In the genomic region with DNA sequence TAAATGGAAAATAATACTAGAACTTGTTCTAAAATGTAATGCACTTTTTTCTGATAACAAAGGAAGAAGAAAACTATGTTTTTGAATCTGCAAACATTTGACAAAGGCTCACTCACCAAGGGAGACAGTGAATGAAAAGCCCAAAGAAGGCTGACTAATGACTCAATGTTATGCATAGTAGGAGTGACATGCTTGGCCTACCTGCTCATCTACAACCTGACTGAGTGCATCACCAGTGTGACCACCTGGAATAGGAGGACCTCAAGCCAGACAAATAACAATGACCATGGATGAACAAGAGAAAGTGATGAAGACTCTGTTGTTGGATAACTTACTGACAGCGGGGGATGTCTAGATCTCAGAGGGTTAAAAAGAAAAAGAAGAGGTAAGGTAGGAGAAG, we compare ENCODE assay signal across 26 cellular contexts.
"Had no signal": no experiment of that assay in that cellular context is flagged by ENCODE, and none has a peak within 500 bp of the region (broad histone marks: within the 10 kb centered on the region; RNA-seq: fewer than 3 reads in every experiment).

No MANE protein-coding gene starts in this region.

- H3K4me2 ChIP-seq: KMS-11 had no signal

- H3K36me3 Mint-ChIP-seq: activated naive CD8-positive, alpha-beta T cell had no signal

- H3K27ac ChIP-seq: KMS-11, Peyer's patch had no signal

- H3K4me1 ChIP-seq: Peyer's patch had no signal

- DNase-seq: activated CD4-positive, alpha-beta memory T cell treated with anti-CD3 and anti-CD28 coated beads, Interleukin-2, amount 10 ng/mL, durations not matched to agents 7 days and 5 days; activated CD4-positive, alpha-beta T cell treated with anti-CD3 and anti-CD28 coated beads, Interleukin-2, amount 10 ng/mL, durations not matched to agents 7 days and 5 days; activated CD4-positive, CD25-positive, alpha-beta regulatory T cell; activated gamma-delta T cell; activated naive CD4-positive, alpha-beta T cell treated with anti-CD3 and anti-CD28 coated beads for 36 hours; activated T-cell treated with anti-CD3 and anti-CD28 coated beads for 4 hours; activated T-cell treated with anti-CD3 and anti-CD28 coated beads, Interleukin-2, amount 50 U/mL, for 48 hours; MG63; MV-4-11; NCI-H1092 treated with DMSO at 0.1 percent for 48 hours; NCI-H1417 treated with DMSO at 0.1 percent for 48 hours; NCI-H1694; NCI-H2029; NCI-H2107; NCI-H2171 treated with DMSO at 0.1 percent for 48 hours; NCI-H226; NCI-H526; OCI-M1; Peyer's patch; SHP77 treated with DMSO at 0.1 percent for 48 hours; T-helper 17 cell; T-helper 9 cell had no signal

- H3K27ac Mint-ChIP-seq: activated CD4-positive, alpha-beta memory T cell treated with anti-CD3 and anti-CD28 coated beads, Interleukin-2, amount 10 ng/mL, durations not matched to agents 7 days and 5 days; activated CD4-positive, alpha-beta T cell treated with anti-CD3 and anti-CD28 coated beads, Interleukin-2, amount 10 ng/mL, durations not matched to agents 7 days and 5 days; activated naive CD4-positive, alpha-beta T cell treated with anti-CD3 and anti-CD28 coated beads for 36 hours; activated naive CD8-positive, alpha-beta T cell; activated T-helper 17 cell treated with anti-CD3 and anti-CD28 coated beads, Interleukin-2, amount 50 U/mL, for 72 hours; T-helper 17 cell had no signal

- H3K4me3 ChIP-seq: MG63, Peyer's patch had no signal

- H3K9ac ChIP-seq: KMS-11 had no signal

- ATAC-seq: activated T-helper 17 cell treated with anti-CD3 and anti-CD28 coated beads, Interleukin-2, amount 50 U/mL, for 72 hours; T-helper 17 cell had no signal

- H3K27me3 Mint-ChIP-seq: activated T-helper 17 cell treated with anti-CD3 and anti-CD28 coated beads, Interleukin-2, amount 50 U/mL, for 72 hours; T-helper 17 cell had no signal

- H3K9me3 Mint-ChIP-seq: activated CD4-positive, alpha-beta memory T cell treated with anti-CD3 and anti-CD28 coated beads, Interleukin-2, amount 10 ng/mL, durations not matched to agents 7 days and 5 days; activated CD4-positive, alpha-beta T cell treated with anti-CD3 and anti-CD28 coated beads, Interleukin-2, amount 10 ng/mL, durations not matched to agents 7 days and 5 days; activated naive CD4-positive, alpha-beta T cell treated with anti-CD3 and anti-CD28 coated beads for 36 hours; activated T-helper 17 cell treated with anti-CD3 and anti-CD28 coated beads, Interleukin-2, amount 50 U/mL, for 72 hours; central memory CD8-positive, alpha-beta T cell had no signal

- H3K27me3 ChIP-seq: MG63, Peyer's patch had no signal

- H3K4me3 Mint-ChIP-seq: activated CD4-positive, alpha-beta memory T cell treated with anti-CD3 and anti-CD28 coated beads, Interleukin-2, amount 10 ng/mL, durations not matched to agents 7 days and 5 days; activated CD4-positive, alpha-beta T cell treated with anti-CD3 and anti-CD28 coated beads, Interleukin-2, amount 10 ng/mL, durations not matched to agents 7 days and 5 days; activated naive CD4-positive, alpha-beta T cell treated with anti-CD3 and anti-CD28 coated beads for 36 hours; activated naive CD8-positive, alpha-beta T cell; activated T-helper 17 cell treated with anti-CD3 and anti-CD28 coated beads, Interleukin-2, amount 50 U/mL, for 72 hours; central memory CD8-positive, alpha-beta T cell; T-helper 17 cell had no signal

- H3K36me3 ChIP-seq: MG63, Peyer's patch had no signal

- H3K4me1 Mint-ChIP-seq: activated CD4-positive, alpha-beta memory T cell treated with anti-CD3 and anti-CD28 coated beads, Interleukin-2, amount 10 ng/mL, durations not matched to agents 7 days and 5 days; activated CD4-positive, alpha-beta T cell treated with anti-CD3 and anti-CD28 coated beads, Interleukin-2, amount 10 ng/mL, durations not matched to agents 7 days and 5 days; activated T-helper 17 cell treated with anti-CD3 and anti-CD28 coated beads, Interleukin-2, amount 50 U/mL, for 72 hours; central memory CD8-positive, alpha-beta T cell; T-helper 17 cell had no signal

- H3K9me3 ChIP-seq: MG63, Peyer's patch had no signal
